In genomic region chr6:28980797-28981390, GRCh38 we compare ENCODE assay signal across 8 cellular contexts. TPM values are rescaled to one million over a fixed set of nuclear protein-coding genes. Genes with fewer than 3 reads are reported as not detected.
DNase-seq lines count a peak whose midpoint lies in the region; ATAC-seq and TF ChIP-seq lines count a peak whose summit lies in the region.

No MANE protein-coding gene starts in this region.

- CTCF ChIA-PET in OCI-LY7 (lab: Charles Lee; ENCODE audit: unreplicated experiment), result interaction anchor here (0.6 to 0.9 kb wide), 3 partner anchors 103 to 329 kb away, joined by 3 to 5 read pairs (median 4); no protein-coding TSS in a partner anchor

- no peaks in the 10 kb centered on the region for H4K20me1 ChIP-seq in OCI-LY7 (ENCODE audit: insufficient read depth, low read length)

- H3K4me1 ChIP-seq in OCI-LY7 (ENCODE audit: insufficient read depth, low read length, poor library complexity, severe bottlenecking) (peaks cover 22% of the 10 kb centered on the region), urinary bladder (ENCODE audit: insufficient read depth) (no peaks in the 10 kb centered on the region)

- H3K9me3 Mint-ChIP-seq in activated T-cell treated with anti-CD3 and anti-CD28 coated beads, Interleukin-2, amount 50 U/mL, for 4 hours, result no peaks in the 10 kb centered on the region
- H3K9me3 Mint-ChIP-seq in nephron, result peaks cover 2% of the 10 kb centered on the region

- H3K9me3 ChIP-seq in OCI-LY7 (ENCODE audit: low read length), result no peaks in the 10 kb centered on the region

- peak; percentile 47 for ATAC-seq in GM18502 (IDR thresholded peaks at IDR 0.05; ENCODE audit: poor library complexity, unreplicated experiment)
- peak; percentile 59 to 61 for ATAC-seq in activated T-cell treated with anti-CD3 and anti-CD28 coated beads, Interleukin-2, amount 50 U/mL, for 4 hours

- H3K36me3 ChIP-seq in OCI-LY7 (ENCODE audit: insufficient read depth, low read length), result no peaks in the 10 kb centered on the region
- H3K36me3 ChIP-seq in urinary bladder (ENCODE audit: insufficient read depth), result no peaks in the 10 kb centered on the region

- TF ChIP-seq CTCF in AG09309 (IDR thresholded peaks at IDR 0.05; ENCODE audit: control insufficient read depth, insufficient read depth, low read depth, low read length, missing control alignments) (peak; percentile 30), OCI-LY7 (conservative IDR thresholded peaks at IDR 0.05; ENCODE audit: low read length) (peak; percentile 72), fibroblast of pulmonary artery (IDR thresholded peaks at IDR 0.05; ENCODE audit: low read length, missing control alignments) (peak; percentile 48), nephron (IDR thresholded peaks at IDR 0.05; ENCODE audit: unreplicated experiment in 3 of 3) (peak; percentile 63 to 65 (median 64))

- DNase-seq in AG09309 (ENCODE audit: low read depth) (no peak), HT1080 (ENCODE audit: low read depth) (peak; percentile 86), OCI-LY7 (ENCODE audit: low spot score) (peak; percentile 93), fibroblast of pulmonary artery (ENCODE audit: low read depth) (peak; percentile 83)
- DNase-seq in activated T-cell treated with anti-CD3 and anti-CD28 coated beads, Interleukin-2, amount 50 U/mL, for 4 hours, result peak; percentile 25

- 1% methylated on average over 16 of the region's 16 CpGs for WGBS in urinary bladder

- peak overlapping the region; percentile 77 to 91 (median 86) for H3K27ac Mint-ChIP-seq in nephron

- H2AFZ ChIP-seq in OCI-LY7 (ENCODE audit: low read length), result peak overlapping the region; percentile 92

- H3K4me3 Mint-ChIP-seq in activated T-cell treated with anti-CD3 and anti-CD28 coated beads, Interleukin-2, amount 50 U/mL, for 4 hours, result peak overlapping the region; percentile 91
- H3K4me3 Mint-ChIP-seq in nephron, result peak overlapping the region; percentile 84 to 94 (median 90)

- H3K4me1 Mint-ChIP-seq in activated T-cell treated with anti-CD3 and anti-CD28 coated beads, Interleukin-2, amount 50 U/mL, for 4 hours (ENCODE audit: low read depth), result peaks cover 45% of the 10 kb centered on the region
- H3K4me1 Mint-ChIP-seq in nephron, result peaks cover 22% of the 10 kb centered on the region

- H3K36me3 Mint-ChIP-seq in activated T-cell treated with anti-CD3 and anti-CD28 coated beads, Interleukin-2, amount 50 U/mL, for 4 hours (ENCODE audit: insufficient read depth), result no peaks in the 10 kb centered on the region
- H3K36me3 Mint-ChIP-seq in nephron (ENCODE audit: low read depth), result no peaks in the 10 kb centered on the region

- no peaks in the 10 kb centered on the region for H3K9me2 ChIP-seq in OCI-LY7 (ENCODE audit: insufficient read depth, low read length)

- H3K27ac ChIP-seq in OCI-LY7 (ENCODE audit: low read depth, low read length, poor library complexity, severe bottlenecking) (peak overlapping the region; percentile 72), urinary bladder (ENCODE audit: low read depth) (no peak overlapping the region)

- peak overlapping the region; percentile 63 for H3K4me3 ChIP-seq in AG09309 (ENCODE audit: control insufficient read depth, low read depth, low read length)
- peak overlapping the region; percentile 98 for H3K4me3 ChIP-seq in OCI-LY7 (ENCODE audit: low read depth, low read length, poor library complexity, severe bottlenecking)
- H3K4me3 ChIP-seq in fibroblast of pulmonary artery (replicated peaks; ENCODE audit: low read depth, low read length), result peak overlapping the region; percentile 95
- H3K4me3 ChIP-seq in urinary bladder (ENCODE audit: low read depth, low read length), result peak overlapping the region; percentile 33

- intact Hi-C loops in OCI-LY7 (cut with micrococcal nuclease; ENCODE audit: unreplicated experiment), result loop anchor here (1.0 to 10.0 kb wide), 8 partner anchors 28 to 1076 kb away; partner anchors contain the start of gene ZSCAN12

- peak overlapping the region; percentile 96 for H3K4me2 ChIP-seq in OCI-LY7 (ENCODE audit: low read length)

- POLR2A ChIA-PET in OCI-LY7 (lab: Charles Lee), result interaction anchor here (0.5 to 2.1 kb wide), 11 partner anchors 20 to 1222 kb away, joined by 3 to 6 read pairs (median 4); partner anchors contain the start of gene TRIM27

- H3K79me2 ChIP-seq in OCI-LY7 (ENCODE audit: insufficient read depth, low read depth, low read length), result no peaks in the 10 kb centered on the region

- peaks cover 42% of the 10 kb centered on the region for H3K27me3 Mint-ChIP-seq in activated T-cell treated with anti-CD3 and anti-CD28 coated beads, Interleukin-2, amount 50 U/mL, for 4 hours (ENCODE audit: low read depth)
- peaks cover 27% of the 10 kb centered on the region for H3K27me3 Mint-ChIP-seq in nephron (ENCODE audit: low read depth)

- no TSS peak for BruUV-seq in OCI-LY7 (replicated peaks; lab: Mats Ljungman, UMichigan)

RNA-seq across cellular contexts. Expression of gene ZNF311, which starts 24.2 kb away (rescaled TPM):
- 0.40 and 0.51 TPM in 2 replicates for total RNA-seq in HT1080 (2014; rRNA removed; shearing (Covaris generic))
- 0.60 and 0.88 TPM in 2 replicates for polyA plus RNA-seq in HT1080 (2015; cell fraction: cytosol; rRNA removed)
- 2.1 TPM in 2 replicates for polyA plus RNA-seq in HT1080 (2015; cell fraction: nucleus; rRNA removed)
- not detected in 2 replicates for total RNA-seq in OCI-LY7 (2014; rRNA removed; shearing (Covaris generic))
- not detected in 2 replicates for total RNA-seq in OCI-LY7 (2022)
- under 1 TPM; 0.48 to 0.53 (median 0.52) TPM for total RNA-seq in activated T-cell treated with anti-CD3 and anti-CD28 coated beads, Interleukin-2, amount 50 U/mL, for 4 hours
- 3.2 TPM for total RNA-seq in urinary bladder
- 1.3 TPM for polyA plus RNA-seq in urinary bladder

RNA-seq across cellular contexts. Expression of gene TRIM27, which starts 57.1 kb away (rescaled TPM):
- total RNA-seq in HT1080 (2014; rRNA removed; shearing (Covaris generic)), result 87.3 and 89.5 TPM in 2 replicates
- polyA plus RNA-seq in HT1080 (2015; cell fraction: cytosol; rRNA removed), result 68.2 and 68.5 TPM in 2 replicates
- polyA plus RNA-seq in HT1080 (2015; cell fraction: nucleus; rRNA removed), result 148 and 152 TPM in 2 replicates
- 126 and 130 TPM in 2 replicates for total RNA-seq in OCI-LY7 (2014; rRNA removed; shearing (Covaris generic))
- total RNA-seq in OCI-LY7 (2022) (112 and 116 TPM in 2 replicates), urinary bladder (73.3 TPM)
- total RNA-seq in activated T-cell treated with anti-CD3 and anti-CD28 coated beads, Interleukin-2, amount 50 U/mL, for 4 hours, result 10 to 100 TPM; 54.7 to 64.4 (median 58.4) TPM
- polyA plus RNA-seq in urinary bladder, result 35.0 TPM

Comparison
In these comparisons a context has a peak if more than half of its experiments do, and no peak if none do; other contexts are left out.
1. H3K4me3 ChIP-seq: peak in every context shown above with its lines; median percentile 98 in OCI-LY7; 95 in fibroblast of pulmonary artery; 63 in AG09309; 33 in urinary bladder.